Comparison of ENCODE assay signal across 8 cellular contexts in the genomic region with DNA sequence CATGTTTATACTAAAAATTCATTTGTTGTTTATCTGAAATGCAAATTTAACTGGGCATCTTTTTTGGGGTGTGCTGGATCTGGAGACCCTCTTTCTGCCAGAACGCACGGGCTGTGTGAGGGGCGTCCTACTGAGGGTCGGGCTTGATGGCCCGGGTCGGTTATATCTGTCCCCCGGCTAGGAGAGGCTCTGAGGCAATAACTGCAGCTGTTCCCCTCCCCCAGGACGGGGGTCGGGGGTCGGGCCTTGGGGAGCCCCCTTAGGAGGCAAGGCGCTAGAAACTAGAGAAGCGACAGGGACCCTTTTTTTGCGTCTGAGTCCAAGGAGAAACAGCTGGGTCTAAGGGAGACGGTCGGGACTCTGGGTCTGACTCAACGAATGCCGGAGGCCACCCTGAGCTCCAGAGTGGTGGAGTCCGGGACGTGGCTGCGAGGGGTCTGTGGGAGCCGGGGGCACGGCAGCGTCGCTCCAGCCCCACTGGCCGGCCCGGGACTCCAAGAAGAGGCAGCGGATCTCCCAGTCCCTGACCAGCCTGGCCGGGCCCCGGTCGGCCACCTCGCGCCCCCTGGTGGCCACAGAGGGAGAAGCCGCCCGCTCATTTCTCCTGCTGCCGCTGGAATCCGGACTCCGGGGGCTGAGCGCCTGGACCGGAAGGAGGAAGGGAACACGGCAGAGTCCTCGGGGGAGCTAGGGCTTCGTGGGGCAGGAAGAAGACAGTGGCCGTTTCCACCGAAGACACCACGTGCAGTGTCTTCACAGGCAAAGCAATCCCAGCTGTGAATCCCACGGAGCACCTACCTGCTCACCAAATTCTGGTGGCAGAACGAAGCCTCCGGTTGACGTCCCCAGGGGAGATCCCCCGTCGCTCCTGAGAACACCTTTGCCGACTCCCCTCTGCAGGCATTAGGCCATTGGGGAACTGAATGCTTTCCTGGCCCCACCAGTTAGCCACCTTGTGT. TPM values are rescaled to one million over a fixed set of nuclear protein-coding genes. Genes with fewer than 3 reads are reported as not detected.
DNase-seq lines count a peak whose midpoint lies in the region; ATAC-seq and TF ChIP-seq lines count a peak whose summit lies in the region.

No MANE protein-coding gene starts in this region.

- H3K9me3 Mint-ChIP-seq in activated naive CD8-positive, alpha-beta T cell treated with anti-CD3 and anti-CD28 coated beads, Interleukin-2, amount 50 U/mL, for 24 hours = no peaks in the 10 kb centered on the region
- no peaks in the 10 kb centered on the region for H3K9me3 Mint-ChIP-seq in type B pancreatic cell

- no peaks in the 10 kb centered on the region for H3F3A ChIP-seq in GM23248 (ENCODE audit: insufficient read depth)

- intact Hi-C loops in heart right ventricle (cut with DNase I) (loop anchor here (1.0 to 10.0 kb wide), 9 partner anchors 143 to 716 kb away; no protein-coding TSS in a partner anchor), posterior vena cava (cut with DNase I) (loop anchor here in 1 of 2 donors (5.0 kb wide), 1 partner anchor 171 kb away; no protein-coding TSS in a partner anchor)

- in situ Hi-C loops in GM23248 (cut with MboI) = loop anchor here (10.0 kb wide), 1 partner anchor 163 kb away; no protein-coding TSS in a partner anchor

- no peaks in the 10 kb centered on the region for H3K9me2 ChIP-seq in GM23248 (ENCODE audit: insufficient read depth)

- peak overlapping the region; percentile 74 for H3K4me3 Mint-ChIP-seq in activated naive CD8-positive, alpha-beta T cell treated with anti-CD3 and anti-CD28 coated beads, Interleukin-2, amount 50 U/mL, for 24 hours
- H3K4me3 Mint-ChIP-seq in type B pancreatic cell = peak overlapping the region; percentile 85

- no peaks in the 10 kb centered on the region for H3K36me3 Mint-ChIP-seq in activated naive CD8-positive, alpha-beta T cell treated with anti-CD3 and anti-CD28 coated beads, Interleukin-2, amount 50 U/mL, for 24 hours (ENCODE audit: low read depth)
- no peaks in the 10 kb centered on the region for H3K36me3 Mint-ChIP-seq in type B pancreatic cell

- H3K79me2 ChIP-seq in GM23248 (ENCODE audit: insufficient read depth) = no peaks in the 10 kb centered on the region

- H3K27ac ChIP-seq in GM23248 = no peak overlapping the region
- H3K27ac ChIP-seq in heart right ventricle = peak overlapping the region in 1 of 10 donors; percentile 47

- H3K27me3 Mint-ChIP-seq in activated naive CD8-positive, alpha-beta T cell treated with anti-CD3 and anti-CD28 coated beads, Interleukin-2, amount 50 U/mL, for 24 hours = no peaks in the 10 kb centered on the region
- peaks cover 35% of the 10 kb centered on the region for H3K27me3 Mint-ChIP-seq in type B pancreatic cell

- no peaks in the 10 kb centered on the region for H3K4me1 ChIP-seq in GM23248 (ENCODE audit: insufficient read depth)
- H3K4me1 ChIP-seq in heart right ventricle = peaks cover 0 to 14% (median 10%) of the 10 kb centered on the region in 9 donors

- peak overlapping the region; percentile 83 for H3K4me2 ChIP-seq in GM23248 (ENCODE audit: unreplicated experiment)

- WGBS in GM23248 (ENCODE audit: low coverage in 1 of 2, low lambda C conversion rate in 2 of 2, missing lambda C conversion rate in 2 of 2), 2 experiments = 7% methylated on average over 42 to 51 of the region's 52 CpGs
- 6 to 9% methylated on average over 52 of the region's 52 CpGs for WGBS in heart right ventricle, 2 donors

- no peaks in the 10 kb centered on the region for H4K20me1 ChIP-seq in GM23248 (ENCODE audit: insufficient read depth)

- H2AFZ ChIP-seq in GM23248 = peak overlapping the region; percentile 98

- peaks cover 27% of the 10 kb centered on the region for H3K4me1 Mint-ChIP-seq in activated naive CD8-positive, alpha-beta T cell treated with anti-CD3 and anti-CD28 coated beads, Interleukin-2, amount 50 U/mL, for 24 hours
- peaks cover 4% of the 10 kb centered on the region for H3K4me1 Mint-ChIP-seq in type B pancreatic cell (ENCODE audit: unreplicated experiment)

- peak overlapping the region; percentile 61 for H3K9ac ChIP-seq in GM23248

- H3K36me3 ChIP-seq in GM23248 (ENCODE audit: low read depth) (no peaks in the 10 kb centered on the region), heart right ventricle (no peaks in the 10 kb centered on the region)

- peak; percentile 94 for DNase-seq in D341Med (ENCODE audit: low spot score)
- peak; percentile 86 for DNase-seq in GM23248
- peak; percentile 71 for DNase-seq in NAMALWA (ENCODE audit: low spot score)
- peak; percentile 58 for DNase-seq in SW480 (ENCODE audit: low spot score)
- peak; percentile 92 for DNase-seq in activated naive CD8-positive, alpha-beta T cell treated with anti-CD3 and anti-CD28 coated beads, Interleukin-2, amount 50 U/mL, for 24 hours
- peak; percentile 80 to 88 for DNase-seq in heart right ventricle
- DNase-seq in posterior vena cava (ENCODE audit: low spot score) = peak; percentile 95
- peak; percentile 94 for DNase-seq in type B pancreatic cell (ENCODE audit: extremely low spot score, unreplicated experiment)

- ATAC-seq in activated naive CD8-positive, alpha-beta T cell treated with anti-CD3 and anti-CD28 coated beads, Interleukin-2, amount 50 U/mL, for 24 hours = peak; percentile 89
- peak; percentile 90 to 98 (median 96) for ATAC-seq in heart right ventricle

- H3K4me3 ChIP-seq in GM23248 = peak overlapping the region; percentile 74
- peak overlapping the region; percentile 4 to 55 (median 46) for H3K4me3 ChIP-seq in heart right ventricle

- H3K27me3 ChIP-seq in GM23248 (replicated peaks; ENCODE audit: insufficient read depth) (no peaks in the 10 kb centered on the region), heart right ventricle (peaks cover 0 to 23% (median 17%) of the 10 kb centered on the region in 7 donors)

- H3K9me3 ChIP-seq in GM23248 (ENCODE audit: low read depth) = no peaks in the 10 kb centered on the region
- no peaks in the 10 kb centered on the region for H3K9me3 ChIP-seq in heart right ventricle

- peak overlapping the region; percentile 47 for H3K27ac Mint-ChIP-seq in activated naive CD8-positive, alpha-beta T cell treated with anti-CD3 and anti-CD28 coated beads, Interleukin-2, amount 50 U/mL, for 24 hours
- H3K27ac Mint-ChIP-seq in type B pancreatic cell = peak overlapping the region; percentile 13

- TF ChIP-seq CTCF in heart right ventricle (IDR thresholded peaks at IDR 0.05) (peak; percentile 92 to 99 (median 97)), type B pancreatic cell (conservative IDR thresholded peaks at IDR 0.05) (peak; percentile 99)

RNA-seq across cellular contexts. Expression of a gene that starts 24.0 kb away (rescaled TPM):
- total RNA-seq in GM23248 (2014; rRNA removed; shearing (Covaris generic)) = not detected in 2 replicates
- not detected in 2 replicates for polyA plus RNA-seq in GM23248 (2016; fragmentation: Nextera tagmentation; extraction: Ambion mirVana)
- under 1 TPM in 5 of 10 donors, not detected in 5; 0.17 to 0.86 (median 0.44) TPM for total RNA-seq in heart right ventricle
- polyA plus RNA-seq in heart right ventricle = under 1 TPM; 0.06 to 0.15 TPM
- 1 to 10 TPM in 1 of 2 donors, under 1 TPM in 1; 0.38 to 1.0 TPM for total RNA-seq in posterior vena cava
- total RNA-seq in type B pancreatic cell (ENCODE audit: low replicate concordance) = 0.33 and 0.43 TPM in 2 replicates
